ENCODE assay signal across 1 cellular context in genomic region chr6:32183483-32184083, GRCh38.
TF ChIP-seq lines count a peak whose summit lies in the region.

No MANE protein-coding gene starts in this region.

TF ChIP-seq in GM23338, 12 proteins besides CTCF, POLR2A, EP300 and RAD21:
- TF ChIP-seq ZNF114 (CRISPR knock-in tag; IDR thresholded peaks at IDR 0.05) = no peak
- TF ChIP-seq REST (IDR thresholded peaks at IDR 0.05; ENCODE audit: unreplicated experiment) = no peak
- TF ChIP-seq ETS1 (IDR thresholded peaks at IDR 0.05) = no peak
- TF ChIP-seq EZH2 (IDR thresholded peaks at IDR 0.05; ENCODE audit: low read depth, unreplicated experiment) = no peak
- TF ChIP-seq EZH2phosphoT487 (IDR thresholded peaks at IDR 0.05; ENCODE audit: unreplicated experiment) = no peak
- no peak for TF ChIP-seq NANOG (IDR thresholded peaks at IDR 0.05; ENCODE audit: borderline replicate concordance)
- no peak for TF ChIP-seq ZNF331 (CRISPR knock-in tag; IDR thresholded peaks at IDR 0.05; ENCODE audit: low read depth)
- TF ChIP-seq POLR2AphosphoS5 (IDR thresholded peaks at IDR 0.05; ENCODE audit: low read depth) = no peak
- no peak for TF ChIP-seq ZNF462 (CRISPR knock-in tag; IDR thresholded peaks at IDR 0.05)
- TF ChIP-seq JUNB (IDR thresholded peaks at IDR 0.05; ENCODE audit: unreplicated experiment) = no peak
- TF ChIP-seq CREB1 (CRISPR knock-in tag; IDR thresholded peaks at IDR 0.05; ENCODE audit: low read depth) = no peak
- TF ChIP-seq STAT1 (IDR thresholded peaks at IDR 0.05; ENCODE audit: unreplicated experiment) = no peak
